In the genomic region with DNA sequence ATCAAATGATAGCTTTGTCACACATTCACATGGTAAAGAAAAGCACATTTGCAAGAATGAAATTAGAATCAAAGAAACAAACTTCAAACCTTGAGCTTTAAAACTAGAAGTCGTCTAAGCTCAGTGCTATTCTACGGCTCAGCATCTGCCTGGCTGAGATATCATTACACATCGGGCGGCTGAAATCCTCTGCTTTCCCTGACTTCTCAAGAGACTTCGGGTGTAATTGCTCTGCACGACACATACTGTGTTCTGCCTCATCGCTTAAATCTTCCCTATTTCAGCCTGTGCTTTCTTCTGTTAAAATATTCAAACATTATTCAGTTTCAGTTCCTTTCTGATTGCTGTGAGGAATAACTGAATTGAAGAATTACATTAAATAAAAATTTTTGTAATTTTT, we compare ENCODE assay signal across 16 cellular contexts.
A peak's percentile ranks its signal among the peaks of the same experiment; 100 is the strongest.
DNase-seq lines count a peak whose midpoint lies in the region; FAIRE-seq and TF ChIP-seq lines count a peak whose summit lies in the region.
"Had no signal": no experiment of that assay in that cellular context is flagged by ENCODE, and none has a peak within 500 bp of the region (broad histone marks: within the 10 kb centered on the region; RNA-seq: fewer than 3 reads in every experiment).

No MANE protein-coding gene starts in this region.

- 22 to 29% methylated on average over 7 of the region's 7 CpGs for WGBS in esophagus squamous epithelium, 2 donors

- FAIRE-seq in kidney (lab: Jason Lieb, UNC) = no peak

- intact Hi-C loops in kidney (cut with DNase I) (no loop called here), esophagus squamous epithelium (cut with DNase I) (no loop called here)

- H3K27ac ChIP-seq in fibroblast of lung (ENCODE audit: insufficient read depth, low read length) = no peak overlapping the region
- peak overlapping the region; percentile 70 for H3K27ac ChIP-seq in osteoblast (ENCODE audit: low read depth, low read length)
- H3K27ac ChIP-seq in kidney (ENCODE audit: low read depth in 2 of 2, low read length in 2 of 2) = no peak overlapping the region
- no peak overlapping the region for H3K27ac ChIP-seq in esophagus squamous epithelium
- H3K27ac ChIP-seq: left ventricle myocardium inferior, ovary had no signal

- H2AFZ ChIP-seq in fibroblast of lung (ENCODE audit: low read length) (no peak overlapping the region), osteoblast (ENCODE audit: low read length) (peak overlapping the region; percentile 64)

- H3K4me1 ChIP-seq in fibroblast of lung (ENCODE audit: control insufficient read depth, extremely low read depth, insufficient read depth, low read length) (peaks cover 2% of the 10 kb centered on the region), osteoblast (ENCODE audit: insufficient read depth, low read length) (peaks cover 37% of the 10 kb centered on the region), kidney (ENCODE audit: control insufficient read depth in 1 of 2, insufficient read depth in 1 of 2, low read depth in 1 of 2, low read length in 2 of 2) (no peaks in the 10 kb centered on the region), esophagus squamous epithelium (no peaks in the 10 kb centered on the region)

- H3K79me2 ChIP-seq in fibroblast of lung (ENCODE audit: control insufficient read depth, insufficient read depth, low read length) (no peaks in the 10 kb centered on the region), osteoblast (ENCODE audit: insufficient read depth, low read length) (no peaks in the 10 kb centered on the region)

- H3K4me3 ChIP-seq in fibroblast of lung (replicated peaks in 1 of 4; ENCODE audit: control extremely low read depth in 1 of 4, insufficient read depth in 1 of 4, low read depth in 3 of 4, low read length in 4 of 4) = no peak overlapping the region
- peak overlapping the region; percentile 32 for H3K4me3 ChIP-seq in osteoblast (ENCODE audit: insufficient read depth, low read length)
- no peak overlapping the region for H3K4me3 ChIP-seq in kidney (ENCODE audit: low read length in 2 of 2)
- no peak overlapping the region for H3K4me3 ChIP-seq in esophagus squamous epithelium
- H3K4me3 ChIP-seq: left ventricle myocardium inferior, ovary had no signal

- H3K36me3 ChIP-seq in fibroblast of lung (ENCODE audit: control insufficient read depth, insufficient read depth, low read length) (no peaks in the 10 kb centered on the region), osteoblast (ENCODE audit: insufficient read depth, low read length) (no peaks in the 10 kb centered on the region), kidney (ENCODE audit: control insufficient read depth in 1 of 2, insufficient read depth in 2 of 2, low read length in 2 of 2) (no peaks in the 10 kb centered on the region), esophagus squamous epithelium (no peaks in the 10 kb centered on the region)
- H3K36me3 ChIP-seq: left ventricle myocardium inferior, ovary had no signal

- DNase-seq in ELR (ENCODE audit: low read depth) (peak; percentile 35), NCI-H2171 treated with DMSO at 0.1 percent for 48 hours (lab: John Stamatoyannopoulos, UW) (peak; percentile 84), fibroblast of lung (ENCODE audit: low read depth in 2 of 2) (peak; percentile 34 to 38), osteoblast (ENCODE audit: insufficient read length, low spot score, missing footprints) (no peak), AML-193 (lab: John Stamatoyannopoulos, UW) (no peak), NCI-H69 (lab: John Stamatoyannopoulos, UW) (no peak), kidney (no peak), esophagus squamous epithelium (lab: John Stamatoyannopoulos, UW) (no peak)
- DNase-seq: activated CD8-positive, alpha-beta T cell treated with anti-CD3 and anti-CD28 coated beads, Interleukin-2, amount 10 ng/mL, durations not matched to agents 7 days and 5 days; activated naive CD4-positive, alpha-beta T cell treated with Interleukin-2 at 50 U/mL for 16 hours; CD8-positive, alpha-beta T cell; cerebellar nuclear complex; foreskin melanocyte; left ventricle myocardium inferior; ovary; stimulated activated CD4-positive, alpha-beta T cell treated with anti-CD3 and anti-CD28 coated beads, Interleukin-2, amount 100 ng/mL, for 24 hours had no signal

- H3K4me2 ChIP-seq in fibroblast of lung (ENCODE audit: extremely low read depth, insufficient read depth, low read length) (no peak overlapping the region), osteoblast (ENCODE audit: insufficient read depth, low read length) (peak overlapping the region; percentile 71)

- no peak for TF ChIP-seq CTCF in fibroblast of lung (conservative IDR thresholded peaks at IDR 0.05 in 1 of 2, IDR thresholded peaks at IDR 0.05 in 1 of 2; ENCODE audit: low read depth in 1 of 2, low read length in 2 of 2)
- no peak for TF ChIP-seq CTCF in osteoblast (IDR thresholded peaks at IDR 0.05; ENCODE audit: extremely low read depth, low read depth, low read length)
- TF ChIP-seq CTCF in kidney (IDR thresholded peaks at IDR 0.05; ENCODE audit: borderline replicate concordance, extremely low read depth, insufficient read depth) = no peak
- no peak for TF ChIP-seq CTCF in esophagus squamous epithelium (IDR thresholded peaks at IDR 0.05)

- TF ChIP-seq POLR2A in esophagus squamous epithelium (IDR thresholded peaks at IDR 0.05) = no peak

- H4K20me1 ChIP-seq in fibroblast of lung (ENCODE audit: control insufficient read depth, extremely low read depth, insufficient read depth, low read length) = no peaks in the 10 kb centered on the region
- no peaks in the 10 kb centered on the region for H4K20me1 ChIP-seq in osteoblast (ENCODE audit: insufficient read depth, low read length)

- H3K9ac ChIP-seq in fibroblast of lung (ENCODE audit: insufficient read depth, low read length) = no peak overlapping the region
- H3K9ac ChIP-seq in kidney (ENCODE audit: low read length in 2 of 2) = no peak overlapping the region

- H3K9me3 ChIP-seq in fibroblast of lung (ENCODE audit: control insufficient read depth, insufficient read depth, low read depth, low read length) (no peaks in the 10 kb centered on the region), osteoblast (ENCODE audit: low read depth, low read length) (no peaks in the 10 kb centered on the region), kidney (ENCODE audit: control insufficient read depth in 1 of 2, low read length in 2 of 2) (no peaks in the 10 kb centered on the region), esophagus squamous epithelium (no peaks in the 10 kb centered on the region)
- H3K9me3 ChIP-seq: left ventricle myocardium inferior, ovary had no signal

- H3K27me3 ChIP-seq in fibroblast of lung (ENCODE audit: control insufficient read depth, insufficient read depth, low read length) (no peaks in the 10 kb centered on the region), osteoblast (ENCODE audit: insufficient read depth, low read length) (no peaks in the 10 kb centered on the region), esophagus squamous epithelium (peaks cover 0 to 34% (median 0%) of the 10 kb centered on the region in 4 donors)
- H3K27me3 ChIP-seq: ovary had no signal

Comparison
In these comparisons a context has a peak if more than half of its experiments do, and no peak if none do; other contexts are left out.
1. DNase-seq: peak in ELR (single experiment), NCI-H2171 treated with DMSO at 0.1 percent for 48 hours (single experiment) and fibroblast of lung (2 of 2); none in osteoblast (single experiment), AML-193 (0 of 2), NCI-H69 (single experiment), kidney (single experiment) and esophagus squamous epithelium (single experiment).